In the genomic region with DNA sequence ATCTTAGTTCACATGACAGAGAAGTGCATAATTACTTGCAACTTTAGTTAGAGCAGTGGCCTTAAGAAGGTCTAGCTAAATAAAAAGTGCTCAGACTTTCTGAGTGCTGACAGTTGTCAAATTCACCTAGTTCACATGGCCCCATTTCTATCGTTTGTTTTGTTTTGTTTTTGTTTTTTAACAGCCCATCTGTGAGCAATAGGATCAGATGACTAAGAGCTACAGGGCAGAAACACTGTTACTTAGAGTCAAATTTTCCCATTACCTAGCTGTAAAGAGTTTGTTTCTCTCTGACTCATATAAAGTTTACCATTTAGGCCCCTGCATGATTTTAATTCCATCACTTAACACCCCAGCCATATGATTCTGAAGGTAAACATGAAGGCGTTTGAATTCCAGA, we compare ENCODE assay signal across 13 cellular contexts. TPM values are rescaled to one million over a fixed set of nuclear protein-coding genes. Genes with fewer than 3 reads are reported as not detected.
A peak's percentile ranks its signal among the peaks of the same experiment; 100 is the strongest.
DNase-seq lines count a peak whose midpoint lies in the region; ATAC-seq and TF ChIP-seq lines count a peak whose summit lies in the region.
"Had no signal": no experiment of that assay in that cellular context is flagged by ENCODE, and none has a peak within 500 bp of the region (broad histone marks: within the 10 kb centered on the region; RNA-seq: fewer than 3 reads in every experiment).

No MANE protein-coding gene starts in this region.

- no peak for DNase-seq in A673 (ENCODE audit: low spot score)
- peak; percentile 49 for DNase-seq in mammary epithelial cell
- DNase-seq in mesendoderm, result peak; percentile 29
- DNase-seq in stimulated activated naive CD4-positive, alpha-beta T cell (lab: John Stamatoyannopoulos, UW), result no peak
- no peak for DNase-seq in mesothelial cell of epicardium (ENCODE audit: low spot score in 2 of 2, unreplicated experiment in 2 of 2)
- no peak for DNase-seq in GM03348 (ENCODE audit: low spot score)
- no peak for DNase-seq in activated naive CD4-positive, alpha-beta T cell treated with anti-CD3 and anti-CD28 coated beads, Interleukin-2, amount 50 U/mL, for 16 hours
- DNase-seq: NCI-H146, nucleus accumbens, substantia nigra, T-helper 2 cell had no signal

- no peak overlapping the region for H2BK5ac ChIP-seq in mesendoderm (ENCODE audit: low read length)

- H3K4me2 ChIP-seq in mammary epithelial cell (ENCODE audit: insufficient read depth, low read depth, low read length) (no peak overlapping the region), mesendoderm (ENCODE audit: low read length) (no peak overlapping the region)
- H3K4me2 ChIP-seq: BLaER1 had no signal

- H3K4me1 Mint-ChIP-seq in mesothelial cell of epicardium, result peaks cover 2% of the 10 kb centered on the region

- WGBS in mammary epithelial cell (ENCODE audit: low coverage, missing lambda C conversion rate), result 81% methylated on average over 2 of the region's 2 CpGs
- WGBS in mesendoderm (ENCODE audit: extremely low coverage, insufficient coverage, low lambda C conversion rate), result no CpG with 5 or more reads among the region's 2 CpGs

- H2AFZ ChIP-seq in mammary epithelial cell (ENCODE audit: low read depth, low read length), result no peak overlapping the region

- no peak overlapping the region for H2BK120ac ChIP-seq in mesendoderm (ENCODE audit: low read depth, low read length)

- no peaks in the 10 kb centered on the region for H3K27me3 ChIP-seq in A673 (replicated peaks; ENCODE audit: insufficient read depth, low read depth, low read length, poor library complexity)
- H3K27me3 ChIP-seq in mammary epithelial cell (ENCODE audit: insufficient read depth, low read length), result no peaks in the 10 kb centered on the region
- no peaks in the 10 kb centered on the region for H3K27me3 ChIP-seq in mesendoderm (ENCODE audit: insufficient read depth, low read length, poor library complexity)
- H3K27me3 ChIP-seq: BLaER1 had no signal

- H3K27me3 Mint-ChIP-seq in mesothelial cell of epicardium (ENCODE audit: low read depth), result no peaks in the 10 kb centered on the region

- H3K27ac Mint-ChIP-seq in mesothelial cell of epicardium, result no peak overlapping the region

- H3K56ac ChIP-seq in mesendoderm (ENCODE audit: low read length), result no peak overlapping the region

- no peak overlapping the region for H3K4ac ChIP-seq in mesendoderm (ENCODE audit: low read depth, low read length)

- H3K36me3 Mint-ChIP-seq in mesothelial cell of epicardium, result peaks cover 3% of the 10 kb centered on the region

- H2AK5ac ChIP-seq in mesendoderm (ENCODE audit: low read length), result no peak overlapping the region

- BruUV-seq in A673 (replicated peaks; lab: Mats Ljungman, UMichigan), result no TSS peak
- BruUV-seq in mammary epithelial cell (replicated peaks; lab: Mats Ljungman, UMichigan), result no TSS peak

- peaks cover 93% of the 10 kb centered on the region for H3K4me1 ChIP-seq in A673 (ENCODE audit: insufficient read depth, low read length, poor library complexity, severe bottlenecking)
- no peaks in the 10 kb centered on the region for H3K4me1 ChIP-seq in mammary epithelial cell (ENCODE audit: insufficient read depth, low read length)
- no peaks in the 10 kb centered on the region for H3K4me1 ChIP-seq in mesendoderm (ENCODE audit: control insufficient read depth, low read depth, low read length)
- H3K4me1 ChIP-seq: BLaER1 had no signal

- peaks cover 98% of the 10 kb centered on the region for H3K36me3 ChIP-seq in A673 (ENCODE audit: insufficient read depth, low read length, poor library complexity, severe bottlenecking)
- peaks cover 79% of the 10 kb centered on the region for H3K36me3 ChIP-seq in mammary epithelial cell (ENCODE audit: insufficient read depth, low read length)
- no peaks in the 10 kb centered on the region for H3K36me3 ChIP-seq in mesendoderm (ENCODE audit: control insufficient read depth, insufficient read depth, low read length)
- H3K36me3 ChIP-seq: BLaER1 had no signal

- no peak overlapping the region for H4K5ac ChIP-seq in mesendoderm (ENCODE audit: low read length)

- H4K8ac ChIP-seq in mesendoderm (ENCODE audit: low read depth, low read length), result no peak overlapping the region

- peak overlapping the region; percentile 53 for H3K27ac ChIP-seq in A673 (ENCODE audit: low read depth, low read length, poor library complexity, severe bottlenecking)
- peak overlapping the region; percentile 15 for H3K27ac ChIP-seq in mammary epithelial cell (ENCODE audit: insufficient read depth, low read depth, low read length)
- no peak overlapping the region for H3K27ac ChIP-seq in mesendoderm (ENCODE audit: low read depth, low read length)
- H3K27ac ChIP-seq: BLaER1 had no signal

- dilution Hi-C loops in mammary epithelial cell (cut with HindIII; ENCODE audit: low sequenced_read_pairs), result no loop called here

- H3K4me3 Mint-ChIP-seq in mesothelial cell of epicardium, result no peak overlapping the region

- POLR2A ChIA-PET in A673 (lab: Charles Lee; ENCODE audit: low non-redundant PET), result no interaction called here

- TF ChIP-seq CTCF in A673 (conservative IDR thresholded peaks at IDR 0.05; ENCODE audit: low read depth, low read length), result no peak
- TF ChIP-seq CTCF in mammary epithelial cell (conservative IDR thresholded peaks at IDR 0.05 in 1 of 2, IDR thresholded peaks at IDR 0.05 in 1 of 2; ENCODE audit: extremely low read depth in 1 of 2, insufficient read depth in 1 of 2, low read depth in 1 of 2, low read length in 2 of 2), result no peak
- no peak for TF ChIP-seq CTCF in mesothelial cell of epicardium (IDR thresholded peaks at IDR 0.05; ENCODE audit: unreplicated experiment)

- H3K79me2 ChIP-seq in mammary epithelial cell (ENCODE audit: insufficient read depth, low read length), result peaks cover 98% of the 10 kb centered on the region
- no peaks in the 10 kb centered on the region for H3K79me2 ChIP-seq in mesendoderm (ENCODE audit: control insufficient read depth, insufficient read depth, low read length)

- no peak overlapping the region for H2BK15ac ChIP-seq in mesendoderm (replicated peaks; ENCODE audit: low read depth)

- intact Hi-C loops in A673 (cut with micrococcal nuclease; ENCODE audit: unreplicated experiment) (no loop called here), mammary epithelial cell (cut with micrococcal nuclease) (no loop called here)

- no peak overlapping the region for H3K9ac ChIP-seq in mammary epithelial cell (ENCODE audit: insufficient read depth, low read length)
- no peak overlapping the region for H3K9ac ChIP-seq in mesendoderm (ENCODE audit: low read length)
- H3K9ac ChIP-seq: BLaER1 had no signal

- H3K4me3 ChIP-seq in A673 (ENCODE audit: low read depth, low read length, poor library complexity, severe bottlenecking), result no peak overlapping the region
- H3K4me3 ChIP-seq in mammary epithelial cell (replicated peaks in 1 of 3; ENCODE audit: insufficient read depth in 1 of 3, low read depth in 2 of 3, low read length in 3 of 3), result no peak overlapping the region
- no peak overlapping the region for H3K4me3 ChIP-seq in mesendoderm (ENCODE audit: low read length)
- H3K4me3 ChIP-seq: BLaER1 had no signal

- ATAC-seq in HG02610 (IDR thresholded peaks at IDR 0.05; ENCODE audit: unreplicated experiment), result peak; percentile 44

- peaks cover 4% of the 10 kb centered on the region for H3K9me3 Mint-ChIP-seq in mesothelial cell of epicardium

- no peak overlapping the region for H3K23ac ChIP-seq in mesendoderm (ENCODE audit: low read length)

- H3K18ac ChIP-seq in mesendoderm (ENCODE audit: low read length), result no peak overlapping the region

- H4K20me1 ChIP-seq in mammary epithelial cell (ENCODE audit: insufficient read depth, low read length), result no peaks in the 10 kb centered on the region
- H4K20me1 ChIP-seq: BLaER1 had no signal

- CTCF ChIA-PET in A673 (lab: Charles Lee), result no interaction called here
- CTCF ChIA-PET in mammary epithelial cell (lab: Charles Lee; ENCODE audit: low non-redundant PET), result no interaction called here

- in situ Hi-C loops in mammary epithelial cell (cut with MboI; ENCODE audit: low sequenced_read_pairs in 2 of 2), result loop anchor here in 1 of 2 donors (25.0 kb wide), 1 partner anchor 381 kb away; no protein-coding TSS in a partner anchor

- H3K9me3 ChIP-seq in A673 (ENCODE audit: low read depth, low read length, poor library complexity, severe bottlenecking) (no peaks in the 10 kb centered on the region), mammary epithelial cell (replicated peaks; ENCODE audit: insufficient read depth, low read length) (no peaks in the 10 kb centered on the region)

- no peaks in the 10 kb centered on the region for H3K79me1 ChIP-seq in mesendoderm (ENCODE audit: low read length)

RNA-seq across cellular contexts. Expression of gene CAV1, which starts 18.8 kb away (rescaled TPM):
- total RNA-seq in A673 (2021) (1,757 and 2,074 TPM in 2 replicates), mammary epithelial cell (100 to 1,000 TPM; 485 to 894 TPM), mesothelial cell of epicardium (2.6 to 3.4 TPM (median 2.7 TPM) in 3 replicates)
- 1,604 TPM for polyA plus RNA-seq in mammary epithelial cell
- polyA minus RNA-seq in mammary epithelial cell, result 2,169 TPM
- 114 TPM for polyA plus RNA-seq in mesendoderm (2013, experiment 1 of 2)
- polyA plus RNA-seq in mesendoderm (2013, experiment 2 of 2), result 115 TPM

RNA-seq across cellular contexts. Expression of gene CAV2, which starts 44.1 kb away (rescaled TPM):
- total RNA-seq in A673 (2021) (265 and 286 TPM in 2 replicates), mammary epithelial cell (100 to 1,000 TPM; 253 to 385 TPM), mesothelial cell of epicardium (8.5 to 10.8 TPM (median 8.9 TPM) in 3 replicates)
- 402 TPM for polyA plus RNA-seq in mammary epithelial cell
- polyA minus RNA-seq in mammary epithelial cell, result 674 TPM
- 14.5 TPM for polyA plus RNA-seq in mesendoderm (2013, experiment 1 of 2)
- polyA plus RNA-seq in mesendoderm (2013, experiment 2 of 2), result 14.9 TPM

Comparison
In these comparisons a context has a peak if more than half of its experiments do, and no peak if none do; other contexts are left out.
1. DNase-seq: peak in mammary epithelial cell (single experiment) and mesendoderm (single experiment); none in A673 (single experiment), stimulated activated naive CD4-positive, alpha-beta T cell (0 of 6), mesothelial cell of epicardium (0 of 2), GM03348 (single experiment) and activated naive CD4-positive, alpha-beta T cell treated with anti-CD3 and anti-CD28 coated beads, Interleukin-2, amount 50 U/mL, for 16 hours (single experiment).
2. RNA of gene CAV1, which starts 18.8 kb away (total RNA-seq): 1,757 to 2,074 TPM in A673 and 485 to 894 TPM in mammary epithelial cell; 2.6 to 3.4 TPM in mesothelial cell of epicardium; every median in the first group is over 100 times any median in the second.
3. RNA of gene CAV2, which starts 44.1 kb away (total RNA-seq): 253 to 385 TPM in mammary epithelial cell and 265 to 286 TPM in A673; 8.5 to 10.8 TPM in mesothelial cell of epicardium; every median in the first group is over 10 times any median in the second.